ENCODE assay signal across 24 cellular contexts in the genomic region with DNA sequence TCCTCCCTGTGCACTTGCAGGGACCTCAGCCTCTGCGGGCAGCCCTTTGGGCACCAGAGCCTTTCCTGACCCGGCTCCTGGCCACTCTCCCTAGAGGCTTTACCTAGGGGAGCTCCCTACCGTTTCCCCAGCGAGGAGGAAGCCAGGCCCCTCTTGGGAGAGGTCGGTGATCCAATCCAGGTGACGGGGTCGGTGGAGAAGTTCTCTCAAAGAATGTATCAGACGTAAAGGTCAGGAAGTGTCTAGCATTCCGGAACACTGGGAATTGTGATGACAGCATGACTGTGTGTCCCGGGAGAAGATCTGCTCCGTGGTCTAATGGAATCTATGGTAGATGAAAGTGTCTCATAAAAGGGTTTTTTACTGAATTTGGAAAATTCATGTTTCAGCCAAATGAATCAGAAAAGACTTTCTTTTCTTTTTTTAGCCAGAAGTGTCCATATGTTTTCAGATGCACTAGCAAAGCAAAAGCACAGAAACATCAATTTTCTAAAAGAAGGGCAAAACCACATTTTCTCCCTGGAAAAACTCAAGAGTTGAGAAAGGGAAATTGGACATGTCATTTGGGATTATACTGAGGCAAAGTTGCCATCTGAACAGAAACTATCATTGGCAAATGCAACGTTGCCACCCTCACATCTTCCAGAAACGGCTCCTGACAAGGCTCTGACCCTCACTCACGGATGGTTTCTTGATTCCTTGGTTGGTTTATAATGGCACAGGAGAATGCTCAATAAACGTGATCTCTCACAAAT.
DNase-seq lines count a peak whose midpoint lies in the region; TF ChIP-seq lines count a peak whose summit lies in the region.
"Had no signal": no experiment of that assay in that cellular context is flagged by ENCODE, and none has a peak within 500 bp of the region (broad histone marks: within the 10 kb centered on the region; RNA-seq: fewer than 3 reads in every experiment).

No MANE protein-coding gene starts in this region.

- POLR2A ChIA-PET in HEK293T (lab: Yijun Ruan, JAX): no interaction called here

- TF ChIP-seq CTCF in fibroblast of pulmonary artery (IDR thresholded peaks at IDR 0.05; ENCODE audit: low read length, missing control alignments) (no peak), coronary artery (IDR thresholded peaks at IDR 0.05) (no peak)

- H3K4me3 ChIP-seq in adipocyte (ENCODE audit: low read length): no peak overlapping the region
- H3K4me3 ChIP-seq in fibroblast of pulmonary artery (replicated peaks; ENCODE audit: low read depth, low read length): no peak overlapping the region
- H3K4me3 ChIP-seq in skin epidermis: no peak overlapping the region
- H3K4me3 ChIP-seq in coronary artery: no peak overlapping the region
- H3K4me3 ChIP-seq: body of pancreas, gastroesophageal sphincter, stomach had no signal

- H3K4me1 ChIP-seq in adipocyte (ENCODE audit: control insufficient read depth, insufficient read depth, low read length): peaks cover 29% of the 10 kb centered on the region
- H3K4me1 ChIP-seq: body of pancreas, stomach had no signal

- no peaks in the 10 kb centered on the region for H3K36me3 ChIP-seq in adipocyte (ENCODE audit: control insufficient read depth, insufficient read depth, low read length, severe bottlenecking)
- H3K36me3 ChIP-seq: gastroesophageal sphincter, stomach had no signal

- H3K27ac ChIP-seq in skin epidermis (peak overlapping the region in 16 of 21 experiments; percentile 3 to 83 (median 67)), coronary artery (no peak overlapping the region)
- H3K27ac ChIP-seq: body of pancreas, C4-2B, gastroesophageal sphincter, stomach had no signal

- H3K9me3 ChIP-seq in adipocyte (ENCODE audit: control insufficient read depth, low read length): peaks cover 6% of the 10 kb centered on the region
- H3K9me3 ChIP-seq: body of pancreas, gastroesophageal sphincter, stomach had no signal

- peak; percentile 86 for DNase-seq in EH (ENCODE audit: low read depth)
- DNase-seq in adipocyte (ENCODE audit: low read depth): peak; percentile 81
- peak; percentile 26 for DNase-seq in fibroblast of pulmonary artery (ENCODE audit: low read depth)
- no peak for DNase-seq in middle frontal gyrus (ENCODE audit: extremely low spot score, low spot score)
- no peak for DNase-seq in HEK293T (ENCODE audit: extremely low spot score)
- no peak for DNase-seq in activated gamma-delta T cell treated with Interleukin-2 at 50 U/mL for 16 hours
- DNase-seq in coronary artery (ENCODE audit: low spot score): no peak
- DNase-seq: activated B cell treated with CpG ODN at 0.5 μM for 24 hours; activated CD4-positive, alpha-beta memory T cell treated with anti-CD3 and anti-CD28 coated beads for 36 hours; activated CD8-positive, alpha-beta memory T cell treated with anti-CD3 and anti-CD28 coated beads, Interleukin-2, amount 50 U/mL, for 48 hours; body of pancreas; DMS79 treated with DMSO at 0.1 percent for 48 hours; effector memory CD8-positive, alpha-beta T cell; HCEC 1CT; hypothalamus; IMR-90; NCI-H1105; NCI-H2029 treated with DMSO at 0.1 percent for 48 hours; stimulated activated CD8-positive, alpha-beta memory T cell treated with anti-CD3 and anti-CD28 coated beads, Interleukin-4, amount 100 ng/mL, for 48 hours; stomach; T1000 had no signal

- H3K9ac ChIP-seq in adipocyte (ENCODE audit: low read length): peak overlapping the region; percentile 16

- CTCF ChIA-PET in HEK293T (lab: Yijun Ruan, JAX): no interaction called here

- no peaks in the 10 kb centered on the region for H3K27me3 ChIP-seq in adipocyte (replicated peaks; ENCODE audit: control insufficient read depth, insufficient read depth, low read length)
- H3K27me3 ChIP-seq: body of pancreas, gastroesophageal sphincter had no signal

TF ChIP-seq in HEK293T, 16 proteins besides CTCF, POLR2A, EP300 and RAD21:
- TF ChIP-seq FOXM1 (IDR thresholded peaks at IDR 0.05; ENCODE audit: borderline replicate concordance): no peak
- no peak for TF ChIP-seq CTBP1 (IDR thresholded peaks at IDR 0.05; ENCODE audit: borderline replicate concordance)
- TF ChIP-seq SUZ12 (IDR thresholded peaks at IDR 0.05): no peak
- no peak for TF ChIP-seq NFRKB (IDR thresholded peaks at IDR 0.05)

Comparison
In these comparisons a context has a peak if more than half of its experiments do, and no peak if none do; other contexts are left out.
1. DNase-seq: peak in EH (single experiment), adipocyte (single experiment) and fibroblast of pulmonary artery (single experiment); none in middle frontal gyrus (single experiment), HEK293T (single experiment), activated gamma-delta T cell treated with Interleukin-2 at 50 U/mL for 16 hours (single experiment) and coronary artery (single experiment).
2. H3K27ac ChIP-seq: peak in skin epidermis (16 of 21); none in coronary artery (0 of 2).